ENCODE assay signal across 1 cellular context in genomic region chr20:49345538-49345937, GRCh38.
TF ChIP-seq lines count a peak whose summit lies in the region.

No MANE protein-coding gene starts in this region.

TF ChIP-seq in GM23338, 12 proteins besides CTCF, POLR2A, EP300 and RAD21 (continued from another document):
- no peak for TF ChIP-seq ZNF462 (CRISPR knock-in tag; IDR thresholded peaks at IDR 0.05)
- TF ChIP-seq ZNF114 (CRISPR knock-in tag; IDR thresholded peaks at IDR 0.05), result no peak
- TF ChIP-seq REST (IDR thresholded peaks at IDR 0.05; ENCODE audit: unreplicated experiment), result no peak
